ENCODE assay signal across 31 cellular contexts in genomic region chr16:17447273-17447672, GRCh38. TPM values are rescaled to one million over a fixed set of nuclear protein-coding genes. Genes with fewer than 3 reads are reported as not detected.
DNase-seq lines count a peak whose midpoint lies in the region; ATAC-seq and TF ChIP-seq lines count a peak whose summit lies in the region.
"Had no signal": no experiment of that assay in that cellular context is flagged by ENCODE, and none has a peak within 500 bp of the region (broad histone marks: within the 10 kb centered on the region; RNA-seq: fewer than 3 reads in every experiment).

No MANE protein-coding gene starts in this region.

- H3K27ac ChIP-seq in CD8-positive, alpha-beta memory T cell (ENCODE audit: low read depth, low read length) = no peak overlapping the region
- H3K27ac ChIP-seq in liver (ENCODE audit: low read depth in 1 of 2, low read length in 2 of 2) (no peak overlapping the region), tibial nerve (peak overlapping the region in 3 of 4 donors; percentile 38 to 75 (median 66))
- H3K27ac ChIP-seq: A549, cardiac muscle cell, colonic mucosa, KMS-11, prostate gland, right lobe of liver, upper lobe of right lung had no signal

- CTCF ChIA-PET in activated CD8-positive, alpha-beta memory T cell treated with anti-CD3 and anti-CD28 coated beads, Interleukin-2, amount 10 ng/mL, durations not matched to agents 7 days and 5 days (lab: Charles Lee) = interaction anchor here (1.2 to 1.5 kb wide), 2 partner anchors 26 to 31 kb away, joined by 3 to 4 read pairs; no protein-coding TSS in a partner anchor
- CTCF ChIA-PET in CD8-positive, alpha-beta memory T cell (lab: Charles Lee) = no interaction called here

- ATAC-seq in activated CD8-positive, alpha-beta memory T cell treated with anti-CD3 and anti-CD28 coated beads, Interleukin-2, amount 10 ng/mL, durations not matched to agents 7 days and 5 days = no peak
- ATAC-seq: A549; activated naive CD8-positive, alpha-beta T cell treated with anti-CD3 and anti-CD28 coated beads, Interleukin-2, amount 50 U/mL, for 24 hours; Panc1; upper lobe of right lung had no signal

- H3K4me3 Mint-ChIP-seq in activated CD8-positive, alpha-beta memory T cell treated with anti-CD3 and anti-CD28 coated beads, Interleukin-2, amount 10 ng/mL, durations not matched to agents 7 days and 5 days = no peak overlapping the region
- peak overlapping the region in 1 of 7 donors; percentile 25 for H3K4me3 Mint-ChIP-seq in CD8-positive, alpha-beta memory T cell
- H3K4me3 Mint-ChIP-seq: activated naive CD8-positive, alpha-beta T cell treated with anti-CD3 and anti-CD28 coated beads, Interleukin-2, amount 50 U/mL, for 24 hours; endodermal cell had no signal

- H3K4me1 Mint-ChIP-seq in activated CD8-positive, alpha-beta memory T cell treated with anti-CD3 and anti-CD28 coated beads, Interleukin-2, amount 10 ng/mL, durations not matched to agents 7 days and 5 days = peaks cover 41% of the 10 kb centered on the region
- peaks cover 50 to 60% (median 58%) of the 10 kb centered on the region in 3 donors for H3K4me1 Mint-ChIP-seq in CD8-positive, alpha-beta memory T cell

- no peaks in the 10 kb centered on the region for H3K27me3 Mint-ChIP-seq in activated CD8-positive, alpha-beta memory T cell treated with anti-CD3 and anti-CD28 coated beads, Interleukin-2, amount 10 ng/mL, durations not matched to agents 7 days and 5 days
- H3K27me3 Mint-ChIP-seq in CD8-positive, alpha-beta memory T cell = peaks cover 0 to 1% of the 10 kb centered on the region in 2 donors
- H3K27me3 Mint-ChIP-seq: activated naive CD8-positive, alpha-beta T cell treated with anti-CD3 and anti-CD28 coated beads, Interleukin-2, amount 50 U/mL, for 24 hours had no signal

- no peak overlapping the region for H3K4me3 ChIP-seq in CD8-positive, alpha-beta memory T cell (ENCODE audit: low read length)
- H3K4me3 ChIP-seq in liver (ENCODE audit: low read depth in 1 of 3, low read length in 3 of 3) (no peak overlapping the region), tibial nerve (no peak overlapping the region)
- H3K4me3 ChIP-seq: A549, cardiac muscle cell, colonic mucosa, MG63, prostate gland, right lobe of liver, upper lobe of right lung had no signal

- TF ChIP-seq CTCF in liver (IDR thresholded peaks at IDR 0.05; ENCODE audit: low read depth, low read length, missing input control) = no peak
- TF ChIP-seq CTCF in tibial nerve (IDR thresholded peaks at IDR 0.05) = no peak

- DNase-seq in activated CD8-positive, alpha-beta memory T cell treated with anti-CD3 and anti-CD28 coated beads, Interleukin-2, amount 10 ng/mL, durations not matched to agents 7 days and 5 days = no peak
- DNase-seq in activated CD8-positive, alpha-beta memory T cell treated with anti-CD3 and anti-CD28 coated beads, Interleukin-2, amount 50 U/mL, for 48 hours = no peak
- DNase-seq in CD8-positive, alpha-beta memory T cell = no peak
- DNase-seq in tibial nerve (ENCODE audit: low spot score in 2 of 2) (no peak), NCI-H226 (no peak), HuH-7 (ENCODE audit: low spot score) (no peak), RKO (ENCODE audit: low spot score) (no peak)
- DNase-seq: activated CD8-positive, alpha-beta memory T cell treated with anti-CD3 and anti-CD28 coated beads for 24 hours; activated effector memory CD4-positive, alpha-beta T cell treated with anti-CD3 and anti-CD28 coated beads, Interleukin-2, amount 50 U/mL, for 16 hours; activated naive CD8-positive, alpha-beta T cell treated with anti-CD3 and anti-CD28 coated beads, Interleukin-2, amount 50 U/mL, for 24 hours; activated T-cell treated with anti-CD3 and anti-CD28 coated beads, Interleukin-2, amount 50 U/mL, for 1 hour; Caco-2; colonic mucosa; head of caudate nucleus; islet precursor cell; MG63; NCI-H1930; NCI-H526; occipital lobe; right lobe of liver; SHP77 treated with DMSO at 0.1 percent for 48 hours; stimulated activated CD4-positive, alpha-beta T cell treated with anti-CD3 and anti-CD28 coated beads, Interleukin-12 subunit alpha, Interleukin-12 subunit beta, amount 100 ng/mL, for 4 hours; stimulated activated CD4-positive, alpha-beta T cell treated with anti-CD3 and anti-CD28 coated beads, Interleukin-2, amount 100 ng/mL, for 48 hours; upper lobe of right lung had no signal

- peak overlapping the region; percentile 32 for H3K27ac Mint-ChIP-seq in activated CD8-positive, alpha-beta memory T cell treated with anti-CD3 and anti-CD28 coated beads, Interleukin-2, amount 10 ng/mL, durations not matched to agents 7 days and 5 days
- peak overlapping the region in 5 of 8 donors; percentile 11 to 72 (median 66) for H3K27ac Mint-ChIP-seq in CD8-positive, alpha-beta memory T cell
- H3K27ac Mint-ChIP-seq: activated naive CD8-positive, alpha-beta T cell treated with anti-CD3 and anti-CD28 coated beads, Interleukin-2, amount 50 U/mL, for 24 hours; endodermal cell had no signal

- TF ChIP-seq EP300 in tibial nerve (IDR thresholded peaks at IDR 0.05) = peak in 1 of 2 donors; percentile 78

- H3K9me3 ChIP-seq in CD8-positive, alpha-beta memory T cell (ENCODE audit: low read length) = no peaks in the 10 kb centered on the region
- no peaks in the 10 kb centered on the region for H3K9me3 ChIP-seq in liver (ENCODE audit: control insufficient read depth in 4 of 4, low read length in 3 of 4)
- H3K9me3 ChIP-seq in tibial nerve = no peaks in the 10 kb centered on the region
- H3K9me3 ChIP-seq: A549, Caco-2, colonic mucosa, MG63, prostate gland, right lobe of liver, upper lobe of right lung had no signal

- POLR2A ChIA-PET in CD8-positive, alpha-beta memory T cell (lab: Charles Lee) = no interaction called here

- no peaks in the 10 kb centered on the region for H3K27me3 ChIP-seq in CD8-positive, alpha-beta memory T cell (ENCODE audit: insufficient read depth, low read length, poor library complexity, severe bottlenecking)
- H3K27me3 ChIP-seq in liver (ENCODE audit: control insufficient read depth in 4 of 4, insufficient read depth in 4 of 4, low read length in 3 of 4) (peaks cover 0 to 3% (median 0%) of the 10 kb centered on the region in 4 donors), tibial nerve (no peaks in the 10 kb centered on the region)
- H3K27me3 ChIP-seq: cardiac muscle cell, colonic mucosa, MG63, right lobe of liver, upper lobe of right lung had no signal

- H3K4me1 ChIP-seq in CD8-positive, alpha-beta memory T cell (ENCODE audit: insufficient read depth, low read length) = peaks cover 51% of the 10 kb centered on the region
- H3K4me1 ChIP-seq in liver (ENCODE audit: control insufficient read depth in 4 of 4, insufficient read depth in 4 of 4, low read length in 3 of 4) (no peaks in the 10 kb centered on the region), tibial nerve (peaks cover 0 to 52% (median 23%) of the 10 kb centered on the region in 4 donors)
- H3K4me1 ChIP-seq: A549, Caco-2, colonic mucosa, prostate gland, right lobe of liver had no signal

- H3K9me3 Mint-ChIP-seq in activated CD8-positive, alpha-beta memory T cell treated with anti-CD3 and anti-CD28 coated beads, Interleukin-2, amount 10 ng/mL, durations not matched to agents 7 days and 5 days (ENCODE audit: low read depth) = no peaks in the 10 kb centered on the region
- no peaks in the 10 kb centered on the region for H3K9me3 Mint-ChIP-seq in CD8-positive, alpha-beta memory T cell
- H3K9me3 Mint-ChIP-seq: activated naive CD8-positive, alpha-beta T cell treated with anti-CD3 and anti-CD28 coated beads, Interleukin-2, amount 50 U/mL, for 24 hours had no signal

- H3K36me3 ChIP-seq in CD8-positive, alpha-beta memory T cell (ENCODE audit: insufficient read depth, low read length) = no peaks in the 10 kb centered on the region
- H3K36me3 ChIP-seq in liver (ENCODE audit: control insufficient read depth in 4 of 4, insufficient read depth in 3 of 4, low read depth in 1 of 4, low read length in 3 of 4) (no peaks in the 10 kb centered on the region), tibial nerve (no peaks in the 10 kb centered on the region)
- H3K36me3 ChIP-seq: cardiac muscle cell, colonic mucosa, prostate gland, right lobe of liver, upper lobe of right lung had no signal

- H3K36me3 Mint-ChIP-seq in activated CD8-positive, alpha-beta memory T cell treated with anti-CD3 and anti-CD28 coated beads, Interleukin-2, amount 10 ng/mL, durations not matched to agents 7 days and 5 days = peaks cover 21% of the 10 kb centered on the region
- peaks cover 4 to 14% (median 9%) of the 10 kb centered on the region in 3 donors for H3K36me3 Mint-ChIP-seq in CD8-positive, alpha-beta memory T cell

- 63% methylated on average over 4 of the region's 4 CpGs for WGBS in liver
- 28 to 39% methylated on average over 4 of the region's 4 CpGs for WGBS in tibial nerve, 2 donors

- TF ChIP-seq POLR2A in tibial nerve (IDR thresholded peaks at IDR 0.05) = no peak

- no peak for TF ChIP-seq RAD21 in liver (IDR thresholded peaks at IDR 0.05)

- no peak overlapping the region for H3K9ac ChIP-seq in liver (ENCODE audit: low read depth in 1 of 2, low read length in 2 of 2)
- H3K9ac ChIP-seq: KMS-11 had no signal

TF ChIP-seq in liver, 16 proteins besides CTCF, POLR2A, EP300 and RAD21:
- TF ChIP-seq ATF3 (IDR thresholded peaks at IDR 0.05) = no peak
- TF ChIP-seq SP1 (IDR thresholded peaks at IDR 0.05) = peak; percentile 21
- no peak for TF ChIP-seq RXRA (IDR thresholded peaks at IDR 0.05)
- TF ChIP-seq NR2F2 (IDR thresholded peaks at IDR 0.05) = peak; percentile 74

RNA-seq across cellular contexts. Expression of gene XYLT1, which starts 23.5 kb away (rescaled TPM):
- 10 to 100 TPM; 35.7 to 40.9 TPM for total RNA-seq in activated CD8-positive, alpha-beta memory T cell treated with anti-CD3 and anti-CD28 coated beads, Interleukin-2, amount 10 ng/mL, durations not matched to agents 7 days and 5 days
- total RNA-seq in CD8-positive, alpha-beta memory T cell = 1 to 10 TPM; 6.8 to 9.1 TPM
- 1.4 TPM for polyA plus RNA-seq in CD8-positive, alpha-beta memory T cell
- total RNA-seq in liver = 1 to 10 TPM in 1 of 2 donors, under 1 TPM in 1; 0.79 to 2.3 TPM
- polyA plus RNA-seq in liver = under 1 TPM; 0.25 to 0.27 TPM
- total RNA-seq in tibial nerve = 10 to 100 TPM; 13.8 to 23.1 (median 14.8) TPM

Comparison
In these comparisons a context has a peak if more than half of its experiments do, and no peak if none do; other contexts are left out.
1. H3K27ac ChIP-seq: peak in tibial nerve (3 of 4); none in CD8-positive, alpha-beta memory T cell (single experiment) and liver (0 of 2).